In the genomic region with DNA sequence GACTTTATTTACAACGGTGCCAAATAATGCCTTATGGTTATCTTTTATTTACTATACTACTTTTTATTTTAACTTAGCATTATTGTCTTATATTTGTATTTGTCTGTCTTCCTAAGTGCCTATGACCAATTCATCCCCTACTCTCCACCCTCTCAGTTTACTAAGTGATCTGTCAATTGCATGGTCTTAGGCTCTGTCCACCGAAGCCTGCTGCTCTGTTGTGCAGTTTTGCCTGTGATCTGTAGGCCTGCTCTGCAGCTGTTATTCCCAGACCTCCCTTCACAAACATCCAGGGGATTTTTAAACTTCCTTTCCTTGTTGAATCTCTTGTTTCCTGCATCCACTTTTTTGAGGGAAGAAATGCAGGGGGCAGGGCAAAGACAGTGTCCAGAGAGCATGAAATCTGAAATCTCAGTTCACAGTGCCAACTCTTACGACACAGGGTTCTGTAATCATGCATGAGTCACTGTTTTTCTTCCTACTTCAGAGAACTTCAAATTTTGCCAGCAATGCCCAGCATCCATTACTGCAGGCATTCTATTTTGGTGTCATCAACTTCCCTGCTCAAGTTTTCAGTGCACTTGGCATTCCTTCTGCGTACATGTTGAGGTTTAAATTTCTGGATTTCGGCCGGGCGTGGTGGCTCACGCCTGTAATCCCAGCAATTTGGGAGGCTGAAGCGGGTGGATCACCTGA, we compare ENCODE assay signal across 8 cellular contexts. TPM values are rescaled to one million over a fixed set of nuclear protein-coding genes. Genes with fewer than 3 reads are reported as not detected.
A peak's percentile ranks its signal among the peaks of the same experiment; 100 is the strongest.
DNase-seq lines count a peak whose midpoint lies in the region; ATAC-seq and TF ChIP-seq lines count a peak whose summit lies in the region.

No MANE protein-coding gene starts in this region.

- H3K79me2 ChIP-seq in PC-9 (ENCODE audit: low read depth): no peaks in the 10 kb centered on the region

- H3K9me2 ChIP-seq in PC-9 (ENCODE audit: insufficient read depth): no peaks in the 10 kb centered on the region

- no peak for ATAC-seq in CD4-positive, CD25-positive, alpha-beta regulatory T cell (ENCODE audit: low read depth in 2 of 2)
- ATAC-seq in HG02981 (IDR thresholded peaks at IDR 0.05; ENCODE audit: unreplicated experiment): no peak

- no peak overlapping the region for H2AFZ ChIP-seq in PC-9

- H3K4me1 ChIP-seq in CD4-positive, CD25-positive, alpha-beta regulatory T cell (ENCODE audit: control insufficient read depth, insufficient read depth, low read length, poor library complexity, severe bottlenecking): peaks cover 82% of the 10 kb centered on the region
- H3K4me1 ChIP-seq in PC-9 (replicated peaks; ENCODE audit: insufficient read depth): peaks cover 42% of the 10 kb centered on the region
- peaks cover 0 to 7% of the 10 kb centered on the region in 2 donors for H3K4me1 ChIP-seq in esophagus (ENCODE audit: control insufficient read depth in 2 of 2, insufficient read depth in 2 of 2, low read length in 1 of 2)
- peaks cover 4 to 8% of the 10 kb centered on the region in 2 experiments for H3K4me1 ChIP-seq in neutrophil (ENCODE audit: control insufficient read depth in 1 of 2, insufficient read depth in 1 of 2, low read depth in 1 of 2, low read length in 1 of 2)

- peaks cover 29 to 97% (median 77%) of the 10 kb centered on the region in 4 donors for H3K4me1 Mint-ChIP-seq in CD4-positive, CD25-positive, alpha-beta regulatory T cell

- H3K27ac ChIP-seq in CD4-positive, CD25-positive, alpha-beta regulatory T cell (ENCODE audit: insufficient read depth, low read length, poor library complexity, severe bottlenecking): peak overlapping the region; percentile 45
- peak overlapping the region; percentile 52 for H3K27ac ChIP-seq in PC-9
- peak overlapping the region; percentile 36 to 77 for H3K27ac ChIP-seq in esophagus (ENCODE audit: low read depth in 2 of 2, low read length in 1 of 2)
- H3K27ac ChIP-seq in neutrophil: peak overlapping the region; percentile 4

- H3K36me3 ChIP-seq in CD4-positive, CD25-positive, alpha-beta regulatory T cell (ENCODE audit: control insufficient read depth, insufficient read depth, low read length): peaks cover 73% of the 10 kb centered on the region
- no peaks in the 10 kb centered on the region for H3K36me3 ChIP-seq in PC-9 (ENCODE audit: low read depth)
- peaks cover 0 to 3% of the 10 kb centered on the region in 2 donors for H3K36me3 ChIP-seq in esophagus (ENCODE audit: control insufficient read depth in 2 of 2, insufficient read depth in 2 of 2, low read length in 1 of 2)
- no peaks in the 10 kb centered on the region for H3K36me3 ChIP-seq in neutrophil

- H3K27ac Mint-ChIP-seq in CD4-positive, CD25-positive, alpha-beta regulatory T cell: peak overlapping the region; percentile 78 to 83 (median 81)

- no peaks in the 10 kb centered on the region for H3K9me3 ChIP-seq in CD4-positive, CD25-positive, alpha-beta regulatory T cell (ENCODE audit: control insufficient read depth in 2 of 2, low read length in 2 of 2)
- H3K9me3 ChIP-seq in PC-9 (ENCODE audit: insufficient read depth, low read depth) (no peaks in the 10 kb centered on the region), esophagus (ENCODE audit: control insufficient read depth in 2 of 2, insufficient read depth in 1 of 2, low read depth in 1 of 2, low read length in 1 of 2) (no peaks in the 10 kb centered on the region), neutrophil (no peaks in the 10 kb centered on the region)

- H3F3A ChIP-seq in PC-9 (ENCODE audit: insufficient read depth, low read depth): peaks cover 35% of the 10 kb centered on the region

- no peak for TF ChIP-seq CTCF in PC-9 (conservative IDR thresholded peaks at IDR 0.05)
- TF ChIP-seq CTCF in neutrophil (IDR thresholded peaks at IDR 0.05): no peak

- DNase-seq in CD4-positive, CD25-positive, alpha-beta regulatory T cell: no peak
- DNase-seq in PC-9: peak; percentile 57 to 94
- DNase-seq in SHP77 treated with DMSO at 0.1 percent for 48 hours (lab: John Stamatoyannopoulos, UW): no peak
- DNase-seq in NCI-H2107 treated with DMSO at 0.1 percent for 48 hours (lab: John Stamatoyannopoulos, UW; ENCODE audit: unreplicated experiment): no peak
- no peak for DNase-seq in cerebellar cortex (ENCODE audit: low spot score)

- WGBS in esophagus, 2 donors: 32 to 45% methylated on average over 9 of the region's 9 CpGs

- POLR2A ChIA-PET in PC-9 (lab: Charles Lee; ENCODE audit: unreplicated experiment): no interaction called here

- CTCF ChIA-PET in PC-9 (lab: Charles Lee): no interaction called here

- no TSS peak for BruUV-seq in PC-9 (replicated peaks; lab: Mats Ljungman, UMichigan)

- peak overlapping the region; percentile 30 for H3K4me2 ChIP-seq in PC-9

- no peaks in the 10 kb centered on the region for H3K27me3 ChIP-seq in CD4-positive, CD25-positive, alpha-beta regulatory T cell (ENCODE audit: control insufficient read depth, insufficient read depth, low read length)
- no peaks in the 10 kb centered on the region for H3K27me3 ChIP-seq in PC-9 (ENCODE audit: insufficient read depth, low read depth)
- H3K27me3 ChIP-seq in esophagus (ENCODE audit: control insufficient read depth in 1 of 2, insufficient read depth in 2 of 2, low read length in 2 of 2): no peaks in the 10 kb centered on the region
- peaks cover 66% of the 10 kb centered on the region for H3K27me3 ChIP-seq in neutrophil

- peaks cover 79% of the 10 kb centered on the region for H3K36me3 Mint-ChIP-seq in CD4-positive, CD25-positive, alpha-beta regulatory T cell

- peak overlapping the region; percentile 53 to 86 (median 79) for H3K4me3 Mint-ChIP-seq in CD4-positive, CD25-positive, alpha-beta regulatory T cell

- intact Hi-C loops in PC-9 (cut with micrococcal nuclease; ENCODE audit: unreplicated experiment): no loop called here

- peak overlapping the region; percentile 53 for H3K4me3 ChIP-seq in CD4-positive, CD25-positive, alpha-beta regulatory T cell (ENCODE audit: low read depth, low read length)
- H3K4me3 ChIP-seq in PC-9: no peak overlapping the region
- no peak overlapping the region for H3K4me3 ChIP-seq in esophagus (ENCODE audit: low read depth in 1 of 2, low read length in 2 of 2)
- no peak overlapping the region for H3K4me3 ChIP-seq in neutrophil (ENCODE audit: low read depth in 1 of 2, low read length in 1 of 2)

- no peaks in the 10 kb centered on the region for H3K27me3 Mint-ChIP-seq in CD4-positive, CD25-positive, alpha-beta regulatory T cell

- peaks cover 0 to 2% (median 0%) of the 10 kb centered on the region in 7 donors for H3K9me3 Mint-ChIP-seq in CD4-positive, CD25-positive, alpha-beta regulatory T cell

- peaks cover 5% of the 10 kb centered on the region; the same call in 1 of the 2 replicates for H4K20me1 ChIP-seq in PC-9 (ENCODE audit: insufficient read depth)

RNA-seq across cellular contexts. Expression of a gene that starts 11.4 kb away (rescaled TPM):
- total RNA-seq in CD4-positive, CD25-positive, alpha-beta regulatory T cell: 221 TPM
- polyA plus RNA-seq in CD4-positive, CD25-positive, alpha-beta regulatory T cell: 100 to 1,000 TPM; 122 to 219 (median 162) TPM
- 16.1 and 17.3 TPM in 2 replicates for total RNA-seq in PC-9 (2021)
- 1 to 10 TPM; 2.8 to 3.1 TPM for polyA plus RNA-seq in esophagus

Comparison
In these comparisons a context has a peak if more than half of its experiments do, and no peak if none do; other contexts are left out.
1. DNase-seq: peak in PC-9 (2 of 2); none in CD4-positive, CD25-positive, alpha-beta regulatory T cell (0 of 3), SHP77 treated with DMSO at 0.1 percent for 48 hours (single experiment), NCI-H2107 treated with DMSO at 0.1 percent for 48 hours (single experiment) and cerebellar cortex (single experiment).
2. H3K27ac ChIP-seq: peak in every context shown above with its lines; median percentile 56 in esophagus; 52 in PC-9; 45 in CD4-positive, CD25-positive, alpha-beta regulatory T cell; 4 in neutrophil.
3. RNA of a gene that starts 11.4 kb away (total RNA-seq): 221 TPM in CD4-positive, CD25-positive, alpha-beta regulatory T cell (single experiment); 16.1 to 17.3 TPM in PC-9; every median in the first group is over 10 times any median in the second.